In the genomic region with DNA sequence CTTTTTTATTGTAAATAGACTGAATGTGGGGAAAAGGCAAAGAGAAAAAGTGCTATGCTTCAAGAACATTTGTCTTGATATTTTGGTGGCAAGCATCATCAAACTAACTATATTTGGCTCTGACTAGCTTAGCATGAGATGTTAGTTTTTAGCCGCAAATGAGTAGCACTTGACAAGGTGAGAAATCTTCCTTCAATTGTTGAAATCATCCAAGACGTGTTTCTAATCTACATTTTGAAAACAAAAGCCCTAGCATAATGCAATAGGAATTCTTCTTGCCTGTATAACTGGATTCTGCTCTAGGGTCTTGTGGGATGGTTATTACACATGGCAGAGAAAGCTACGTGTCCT, we compare ENCODE assay signal across 1 cellular context.
A peak's percentile ranks its signal among the peaks of the same experiment; 100 is the strongest.
TF ChIP-seq lines count a peak whose summit lies in the region.

No MANE protein-coding gene starts in this region.

TF ChIP-seq in HepG2, 621 proteins besides CTCF, POLR2A, EP300 and RAD21:
- TF ChIP-seq, protein P1, sequence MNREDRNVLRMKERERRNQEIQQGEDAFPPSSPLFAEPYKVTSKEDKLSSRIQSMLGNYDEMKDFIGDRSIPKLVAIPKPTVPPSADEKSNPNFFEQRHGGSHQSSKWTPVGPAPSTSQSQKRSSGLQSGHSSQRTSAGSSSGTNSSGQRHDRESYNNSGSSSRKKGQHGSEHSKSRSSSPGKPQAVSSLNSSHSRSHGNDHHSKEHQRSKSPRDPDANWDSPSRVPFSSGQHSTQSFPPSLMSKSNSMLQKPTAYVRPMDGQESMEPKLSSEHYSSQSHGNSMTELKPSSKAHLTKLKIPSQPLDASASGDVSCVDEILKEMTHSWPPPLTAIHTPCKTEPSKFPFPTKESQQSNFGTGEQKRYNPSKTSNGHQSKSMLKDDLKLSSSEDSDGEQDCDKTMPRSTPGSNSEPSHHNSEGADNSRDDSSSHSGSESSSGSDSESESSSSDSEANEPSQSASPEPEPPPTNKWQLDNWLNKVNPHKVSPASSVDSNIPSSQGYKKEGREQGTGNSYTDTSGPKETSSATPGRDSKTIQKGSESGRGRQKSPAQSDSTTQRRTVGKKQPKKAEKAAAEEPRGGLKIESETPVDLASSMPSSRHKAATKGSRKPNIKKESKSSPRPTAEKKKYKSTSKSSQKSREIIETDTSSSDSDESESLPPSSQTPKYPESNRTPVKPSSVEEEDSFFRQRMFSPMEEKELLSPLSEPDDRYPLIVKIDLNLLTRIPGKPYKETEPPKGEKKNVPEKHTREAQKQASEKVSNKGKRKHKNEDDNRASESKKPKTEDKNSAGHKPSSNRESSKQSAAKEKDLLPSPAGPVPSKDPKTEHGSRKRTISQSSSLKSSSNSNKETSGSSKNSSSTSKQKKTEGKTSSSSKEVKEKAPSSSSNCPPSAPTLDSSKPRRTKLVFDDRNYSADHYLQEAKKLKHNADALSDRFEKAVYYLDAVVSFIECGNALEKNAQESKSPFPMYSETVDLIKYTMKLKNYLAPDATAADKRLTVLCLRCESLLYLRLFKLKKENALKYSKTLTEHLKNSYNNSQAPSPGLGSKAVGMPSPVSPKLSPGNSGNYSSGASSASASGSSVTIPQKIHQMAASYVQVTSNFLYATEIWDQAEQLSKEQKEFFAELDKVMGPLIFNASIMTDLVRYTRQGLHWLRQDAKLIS (CRISPR knock-in tag; IDR thresholded peaks at IDR 0.05), result no peak
- TF ChIP-seq NR1H2 (CRISPR knock-in tag; IDR thresholded peaks at IDR 0.05; ENCODE audit: borderline replicate concordance, low read depth) (no peak), ZNF30 (CRISPR knock-in tag; IDR thresholded peaks at IDR 0.05) (no peak)
- TF ChIP-seq, protein P2, sequence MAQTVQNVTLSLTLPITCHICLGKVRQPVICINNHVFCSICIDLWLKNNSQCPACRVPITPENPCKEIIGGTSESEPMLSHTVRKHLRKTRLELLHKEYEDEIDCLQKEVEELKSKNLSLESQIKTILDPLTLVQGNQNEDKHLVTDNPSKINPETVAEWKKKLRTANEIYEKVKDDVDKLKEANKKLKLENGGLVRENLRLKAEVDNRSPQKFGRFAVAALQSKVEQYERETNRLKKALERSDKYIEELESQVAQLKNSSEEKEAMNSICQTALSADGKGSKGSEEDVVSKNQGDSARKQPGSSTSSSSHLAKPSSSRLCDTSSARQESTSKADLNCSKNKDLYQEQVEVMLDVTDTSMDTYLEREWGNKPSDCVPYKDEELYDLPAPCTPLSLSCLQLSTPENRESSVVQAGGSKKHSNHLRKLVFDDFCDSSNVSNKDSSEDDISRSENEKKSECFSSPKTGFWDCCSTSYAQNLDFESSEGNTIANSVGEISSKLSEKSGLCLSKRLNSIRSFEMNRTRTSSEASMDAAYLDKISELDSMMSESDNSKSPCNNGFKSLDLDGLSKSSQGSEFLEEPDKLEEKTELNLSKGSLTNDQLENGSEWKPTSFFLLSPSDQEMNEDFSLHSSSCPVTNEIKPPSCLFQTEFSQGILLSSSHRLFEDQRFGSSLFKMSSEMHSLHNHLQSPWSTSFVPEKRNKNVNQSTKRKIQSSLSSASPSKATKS (CRISPR knock-in tag; IDR thresholded peaks at IDR 0.05), result 0 out of 2 replicates have a peak, but pooled peaks have one; percentile 7
TF ChIP-seq in HepG2: peak in this region for 1.
